In the genomic region with DNA sequence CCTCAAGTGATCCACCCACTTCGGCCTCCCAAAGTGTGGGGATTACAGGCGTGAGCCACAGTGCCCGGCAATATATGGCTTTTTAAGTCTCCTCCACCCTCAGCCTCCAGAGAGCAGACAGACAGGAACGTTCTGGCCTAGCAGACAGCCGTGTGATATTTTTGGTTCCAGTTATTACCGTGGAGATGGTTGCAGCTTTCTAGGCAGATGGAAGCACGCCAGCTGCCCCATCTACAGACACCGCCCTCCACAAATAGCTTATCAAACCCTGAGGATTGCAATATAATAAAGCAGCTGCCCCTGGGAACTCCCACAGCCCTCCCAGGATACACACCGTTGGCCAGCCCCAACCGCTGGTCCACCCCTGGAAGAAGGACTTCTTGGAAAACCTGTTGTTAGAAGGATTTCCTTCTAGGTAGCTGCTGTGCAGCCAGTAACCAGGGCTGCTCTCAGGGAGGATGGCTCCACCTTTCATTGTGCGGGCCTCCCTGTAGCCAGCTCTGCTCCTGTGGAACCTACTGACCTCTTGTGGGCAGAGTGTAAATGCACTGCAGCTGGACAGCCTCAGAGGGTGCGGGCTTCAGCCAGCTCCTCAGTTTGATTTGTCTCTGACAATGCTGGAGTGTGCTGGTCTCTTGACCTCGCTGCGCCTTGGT, we compare ENCODE assay signal across 1 cellular context.
A peak's percentile ranks its signal among the peaks of the same experiment; 100 is the strongest.
TF ChIP-seq lines count a peak whose summit lies in the region.

No MANE protein-coding gene starts in this region.

TF ChIP-seq in K562, 482 proteins besides CTCF, POLR2A, EP300 and RAD21 (continued from another document):
- TF ChIP-seq, protein P1, sequence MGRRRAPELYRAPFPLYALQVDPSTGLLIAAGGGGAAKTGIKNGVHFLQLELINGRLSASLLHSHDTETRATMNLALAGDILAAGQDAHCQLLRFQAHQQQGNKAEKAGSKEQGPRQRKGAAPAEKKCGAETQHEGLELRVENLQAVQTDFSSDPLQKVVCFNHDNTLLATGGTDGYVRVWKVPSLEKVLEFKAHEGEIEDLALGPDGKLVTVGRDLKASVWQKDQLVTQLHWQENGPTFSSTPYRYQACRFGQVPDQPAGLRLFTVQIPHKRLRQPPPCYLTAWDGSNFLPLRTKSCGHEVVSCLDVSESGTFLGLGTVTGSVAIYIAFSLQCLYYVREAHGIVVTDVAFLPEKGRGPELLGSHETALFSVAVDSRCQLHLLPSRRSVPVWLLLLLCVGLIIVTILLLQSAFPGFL (CRISPR knock-in tag; IDR thresholded peaks at IDR 0.05), result no peak
- TF ChIP-seq POLR2G (IDR thresholded peaks at IDR 0.05; ENCODE audit: low read depth, low read length) (no peak), MYC (IDR thresholded peaks at IDR 0.05; ENCODE audit: low read depth, low read length) (0 out of 2 replicates have a peak, but pooled peaks have one; percentile 18), MYC (CRISPR knock-in tag; IDR thresholded peaks at IDR 0.05; ENCODE audit: borderline replicate concordance, low read depth) (no peak), ZNF133 (CRISPR knock-in tag; IDR thresholded peaks at IDR 0.05) (no peak), MAZ (CRISPR knock-in tag; conservative IDR thresholded peaks at IDR 0.05 in 1 of 2, IDR thresholded peaks at IDR 0.05 in 1 of 2) (0 out of 4 replicates have a peak, but pooled peaks of 1 of the 2 experiments have one; percentile 32), DIDO1 (tag; IDR thresholded peaks at IDR 0.05; ENCODE audit: low read depth) (no peak), ETV1 (tag; conservative IDR thresholded peaks at IDR 0.05; ENCODE audit: low read depth) (no peak), STAG1 (CRISPR knock-in tag; IDR thresholded peaks at IDR 0.05; ENCODE audit: borderline replicate concordance) (peak; percentile 76; the same call in 1 of the 2 replicates), MTA3 (IDR thresholded peaks at IDR 0.05; ENCODE audit: borderline replicate concordance) (no peak), JUND (IDR thresholded peaks at IDR 0.05; ENCODE audit: borderline replicate concordance, low read depth, low read length) (0 out of 2 replicates have a peak, but pooled peaks have one; percentile 14), JUND (tag; IDR thresholded peaks at IDR 0.05; ENCODE audit: borderline replicate concordance, low read depth, low read length) (no peak; the same call in 2 of the 3 replicates), TEAD1 (CRISPR knock-in tag; IDR thresholded peaks at IDR 0.05) (no peak), SMARCB1 (IDR thresholded peaks at IDR 0.05; ENCODE audit: insufficient read length, low read depth) (no peak), ILF3 (IDR thresholded peaks at IDR 0.05; ENCODE audit: borderline replicate concordance) (no peak), HMGN3 (IDR thresholded peaks at IDR 0.05; ENCODE audit: borderline replicate concordance, extremely low read depth, insufficient read length, low read depth, low read length) (no peak), SAFB (IDR thresholded peaks at IDR 0.05; ENCODE audit: borderline replicate concordance, low read depth, low read length) (no peak), BDP1 (IDR thresholded peaks at IDR 0.05; ENCODE audit: insufficient read depth, insufficient read length) (no peak), SMAD3 (CRISPR knock-in tag; conservative IDR thresholded peaks at IDR 0.05) (no peak), GABPB2 (CRISPR knock-in tag; conservative IDR thresholded peaks at IDR 0.05) (no peak), SRF (CRISPR knock-in tag; IDR thresholded peaks at IDR 0.05) (peak in 1 of 2 experiments; percentile 50; a peak in 1 of 4 replicates), ZNF311 (CRISPR knock-in tag; IDR thresholded peaks at IDR 0.05) (no peak), KLF16 (IDR thresholded peaks at IDR 0.05) (0 out of 2 replicates have a peak, but pooled peaks have one; percentile 7), NCOR1 (IDR thresholded peaks at IDR 0.05) (no peak), ZNF57 (CRISPR knock-in tag; IDR thresholded peaks at IDR 0.05) (no peak), YY1 (IDR thresholded peaks at IDR 0.05; ENCODE audit: borderline replicate concordance in 1 of 3, control insufficient read depth in 1 of 3, extremely low read depth in 1 of 3, insufficient read depth in 3 of 3, insufficient read length in 1 of 3, insufficient replicate concordance in 2 of 3, low read depth in 1 of 3, low read length in 2 of 3) (peak in 1 of 3 experiments; percentile 22), SMC3 (conservative IDR thresholded peaks at IDR 0.05; ENCODE audit: insufficient read depth, low read depth, low read length) (peak; percentile 71), RB1 (IDR thresholded peaks at IDR 0.05; ENCODE audit: low read depth) (0 out of 2 replicates have a peak, but pooled peaks have one; percentile 44), ZFX (CRISPR knock-in tag; IDR thresholded peaks at IDR 0.05) (no peak), RCOR1 (IDR thresholded peaks at IDR 0.05; ENCODE audit: borderline replicate concordance in 1 of 2, low read depth in 2 of 2, low read length in 2 of 2) (0 out of 4 replicates have a peak, but pooled peaks of 1 of the 2 experiments have one; percentile 39), BMI1 (IDR thresholded peaks at IDR 0.05; ENCODE audit: low read length) (no peak), MTA2 (IDR thresholded peaks at IDR 0.05; ENCODE audit: low read depth) (no peak), MEF2D (tag; conservative IDR thresholded peaks at IDR 0.05; ENCODE audit: low read depth) (no peak), NUFIP1 (IDR thresholded peaks at IDR 0.05; ENCODE audit: partially characterized antibody) (no peak), ZNF124 (CRISPR knock-in tag; IDR thresholded peaks at IDR 0.05) (no peak)
- TF ChIP-seq, protein P2, sequence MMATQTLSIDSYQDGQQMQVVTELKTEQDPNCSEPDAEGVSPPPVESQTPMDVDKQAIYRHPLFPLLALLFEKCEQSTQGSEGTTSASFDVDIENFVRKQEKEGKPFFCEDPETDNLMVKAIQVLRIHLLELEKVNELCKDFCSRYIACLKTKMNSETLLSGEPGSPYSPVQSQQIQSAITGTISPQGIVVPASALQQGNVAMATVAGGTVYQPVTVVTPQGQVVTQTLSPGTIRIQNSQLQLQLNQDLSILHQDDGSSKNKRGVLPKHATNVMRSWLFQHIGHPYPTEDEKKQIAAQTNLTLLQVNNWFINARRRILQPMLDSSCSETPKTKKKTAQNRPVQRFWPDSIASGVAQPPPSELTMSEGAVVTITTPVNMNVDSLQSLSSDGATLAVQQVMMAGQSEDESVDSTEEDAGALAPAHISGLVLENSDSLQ (IDR thresholded peaks at IDR 0.05), result no peak
- TF ChIP-seq, protein P3, sequence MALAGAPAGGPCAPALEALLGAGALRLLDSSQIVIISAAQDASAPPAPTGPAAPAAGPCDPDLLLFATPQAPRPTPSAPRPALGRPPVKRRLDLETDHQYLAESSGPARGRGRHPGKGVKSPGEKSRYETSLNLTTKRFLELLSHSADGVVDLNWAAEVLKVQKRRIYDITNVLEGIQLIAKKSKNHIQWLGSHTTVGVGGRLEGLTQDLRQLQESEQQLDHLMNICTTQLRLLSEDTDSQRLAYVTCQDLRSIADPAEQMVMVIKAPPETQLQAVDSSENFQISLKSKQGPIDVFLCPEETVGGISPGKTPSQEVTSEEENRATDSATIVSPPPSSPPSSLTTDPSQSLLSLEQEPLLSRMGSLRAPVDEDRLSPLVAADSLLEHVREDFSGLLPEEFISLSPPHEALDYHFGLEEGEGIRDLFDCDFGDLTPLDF (CRISPR knock-in tag; IDR thresholded peaks at IDR 0.05), result no peak
- TF ChIP-seq, protein P4, sequence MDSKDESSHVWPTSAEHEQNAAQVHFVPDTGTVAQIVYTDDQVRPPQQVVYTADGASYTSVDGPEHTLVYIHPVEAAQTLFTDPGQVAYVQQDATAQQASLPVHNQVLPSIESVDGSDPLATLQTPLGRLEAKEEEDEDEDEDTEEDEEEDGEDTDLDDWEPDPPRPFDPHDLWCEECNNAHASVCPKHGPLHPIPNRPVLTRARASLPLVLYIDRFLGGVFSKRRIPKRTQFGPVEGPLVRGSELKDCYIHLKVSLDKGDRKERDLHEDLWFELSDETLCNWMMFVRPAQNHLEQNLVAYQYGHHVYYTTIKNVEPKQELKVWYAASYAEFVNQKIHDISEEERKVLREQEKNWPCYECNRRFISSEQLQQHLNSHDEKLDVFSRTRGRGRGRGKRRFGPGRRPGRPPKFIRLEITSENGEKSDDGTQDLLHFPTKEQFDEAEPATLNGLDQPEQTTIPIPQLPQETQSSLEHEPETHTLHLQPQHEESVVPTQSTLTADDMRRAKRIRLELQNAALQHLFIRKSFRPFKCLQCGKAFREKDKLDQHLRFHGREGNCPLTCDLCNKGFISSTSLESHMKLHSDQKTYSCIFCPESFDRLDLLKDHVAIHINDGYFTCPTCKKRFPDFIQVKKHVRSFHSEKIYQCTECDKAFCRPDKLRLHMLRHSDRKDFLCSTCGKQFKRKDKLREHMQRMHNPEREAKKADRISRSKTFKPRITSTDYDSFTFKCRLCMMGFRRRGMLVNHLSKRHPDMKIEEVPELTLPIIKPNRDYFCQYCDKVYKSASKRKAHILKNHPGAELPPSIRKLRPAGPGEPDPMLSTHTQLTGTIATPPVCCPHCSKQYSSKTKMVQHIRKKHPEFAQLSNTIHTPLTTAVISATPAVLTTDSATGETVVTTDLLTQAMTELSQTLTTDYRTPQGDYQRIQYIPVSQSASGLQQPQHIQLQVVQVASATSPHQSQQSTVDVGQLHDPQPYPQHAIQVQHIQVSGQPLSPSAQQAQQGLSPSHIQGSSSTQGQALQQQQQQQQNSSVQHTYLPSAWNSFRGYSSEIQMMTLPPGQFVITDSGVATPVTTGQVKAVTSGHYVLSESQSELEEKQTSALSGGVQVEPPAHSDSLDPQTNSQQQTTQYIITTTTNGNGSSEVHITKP (IDR thresholded peaks at IDR 0.05; ENCODE audit: partially characterized antibody), result no peak
- TF ChIP-seq, protein P5, sequence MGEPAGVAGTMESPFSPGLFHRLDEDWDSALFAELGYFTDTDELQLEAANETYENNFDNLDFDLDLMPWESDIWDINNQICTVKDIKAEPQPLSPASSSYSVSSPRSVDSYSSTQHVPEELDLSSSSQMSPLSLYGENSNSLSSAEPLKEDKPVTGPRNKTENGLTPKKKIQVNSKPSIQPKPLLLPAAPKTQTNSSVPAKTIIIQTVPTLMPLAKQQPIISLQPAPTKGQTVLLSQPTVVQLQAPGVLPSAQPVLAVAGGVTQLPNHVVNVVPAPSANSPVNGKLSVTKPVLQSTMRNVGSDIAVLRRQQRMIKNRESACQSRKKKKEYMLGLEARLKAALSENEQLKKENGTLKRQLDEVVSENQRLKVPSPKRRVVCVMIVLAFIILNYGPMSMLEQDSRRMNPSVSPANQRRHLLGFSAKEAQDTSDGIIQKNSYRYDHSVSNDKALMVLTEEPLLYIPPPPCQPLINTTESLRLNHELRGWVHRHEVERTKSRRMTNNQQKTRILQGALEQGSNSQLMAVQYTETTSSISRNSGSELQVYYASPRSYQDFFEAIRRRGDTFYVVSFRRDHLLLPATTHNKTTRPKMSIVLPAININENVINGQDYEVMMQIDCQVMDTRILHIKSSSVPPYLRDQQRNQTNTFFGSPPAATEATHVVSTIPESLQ (CRISPR knock-in tag; IDR thresholded peaks at IDR 0.05), result no peak
- TF ChIP-seq, protein P6, sequence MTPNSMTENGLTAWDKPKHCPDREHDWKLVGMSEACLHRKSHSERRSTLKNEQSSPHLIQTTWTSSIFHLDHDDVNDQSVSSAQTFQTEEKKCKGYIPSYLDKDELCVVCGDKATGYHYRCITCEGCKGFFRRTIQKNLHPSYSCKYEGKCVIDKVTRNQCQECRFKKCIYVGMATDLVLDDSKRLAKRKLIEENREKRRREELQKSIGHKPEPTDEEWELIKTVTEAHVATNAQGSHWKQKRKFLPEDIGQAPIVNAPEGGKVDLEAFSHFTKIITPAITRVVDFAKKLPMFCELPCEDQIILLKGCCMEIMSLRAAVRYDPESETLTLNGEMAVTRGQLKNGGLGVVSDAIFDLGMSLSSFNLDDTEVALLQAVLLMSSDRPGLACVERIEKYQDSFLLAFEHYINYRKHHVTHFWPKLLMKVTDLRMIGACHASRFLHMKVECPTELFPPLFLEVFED (CRISPR knock-in tag; conservative IDR thresholded peaks at IDR 0.05), result no peak
- TF ChIP-seq, protein P7, sequence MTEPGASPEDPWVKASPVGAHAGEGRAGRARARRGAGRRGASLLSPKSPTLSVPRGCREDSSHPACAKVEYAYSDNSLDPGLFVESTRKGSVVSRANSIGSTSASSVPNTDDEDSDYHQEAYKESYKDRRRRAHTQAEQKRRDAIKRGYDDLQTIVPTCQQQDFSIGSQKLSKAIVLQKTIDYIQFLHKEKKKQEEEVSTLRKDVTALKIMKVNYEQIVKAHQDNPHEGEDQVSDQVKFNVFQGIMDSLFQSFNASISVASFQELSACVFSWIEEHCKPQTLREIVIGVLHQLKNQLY (CRISPR knock-in tag; conservative IDR thresholded peaks at IDR 0.05), result no peak
- TF ChIP-seq, protein P8, sequence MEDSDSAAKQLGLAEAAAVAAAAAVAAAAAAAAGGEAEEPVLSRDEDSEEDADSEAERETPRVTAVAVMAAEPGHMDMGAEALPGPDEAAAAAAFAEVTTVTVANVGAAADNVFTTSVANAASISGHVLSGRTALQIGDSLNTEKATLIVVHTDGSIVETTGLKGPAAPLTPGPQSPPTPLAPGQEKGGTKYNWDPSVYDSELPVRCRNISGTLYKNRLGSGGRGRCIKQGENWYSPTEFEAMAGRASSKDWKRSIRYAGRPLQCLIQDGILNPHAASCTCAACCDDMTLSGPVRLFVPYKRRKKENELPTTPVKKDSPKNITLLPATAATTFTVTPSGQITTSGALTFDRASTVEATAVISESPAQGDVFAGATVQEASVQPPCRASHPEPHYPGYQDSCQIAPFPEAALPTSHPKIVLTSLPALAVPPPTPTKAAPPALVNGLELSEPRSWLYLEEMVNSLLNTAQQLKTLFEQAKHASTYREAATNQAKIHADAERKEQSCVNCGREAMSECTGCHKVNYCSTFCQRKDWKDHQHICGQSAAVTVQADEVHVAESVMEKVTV (CRISPR knock-in tag; IDR thresholded peaks at IDR 0.05), result peak; percentile 43; the same call in 1 of the 2 replicates
TF ChIP-seq in K562: peak in this region for 11.
